ENCODE assay signal across 15 cellular contexts in the genomic region with DNA sequence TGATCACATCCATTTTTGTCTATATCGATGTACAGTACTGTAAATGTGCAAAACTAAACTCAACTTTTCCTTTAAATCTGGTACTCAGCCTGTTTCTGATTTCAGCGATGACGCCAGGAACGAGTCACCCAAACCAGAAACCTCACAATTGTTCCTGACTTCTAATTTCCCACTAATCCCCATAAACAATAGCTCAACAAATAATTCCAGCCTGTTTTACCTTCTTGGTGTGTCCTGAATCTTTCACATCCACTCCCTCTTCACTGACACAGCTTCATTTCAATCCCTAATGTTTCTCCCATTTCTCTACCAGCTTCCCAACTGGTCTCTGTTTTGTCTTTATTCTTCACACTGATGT.
DNase-seq lines count a peak whose midpoint lies in the region; ATAC-seq, FAIRE-seq and TF ChIP-seq lines count a peak whose summit lies in the region.
"Had no signal": no experiment of that assay in that cellular context is flagged by ENCODE, and none has a peak within 500 bp of the region (broad histone marks: within the 10 kb centered on the region; RNA-seq: fewer than 3 reads in every experiment).

No MANE protein-coding gene starts in this region.

- no peaks in the 10 kb centered on the region for H4K20me1 ChIP-seq in K562 (replicated peaks; ENCODE audit: control insufficient read depth, insufficient read depth, low read length)

- ATAC-seq in K562 (no peak), foreskin keratinocyte (peak; percentile 8)
- no peak for ATAC-seq in activated CD8-positive, alpha-beta T cell treated with anti-CD3 and anti-CD28 coated beads, Interleukin-2, amount 10 ng/mL, durations not matched to agents 7 days and 5 days

- no peak overlapping the region for H3K4me3 ChIP-seq in K562
- H3K4me3 ChIP-seq: GM23248 had no signal

- H3K27me3 ChIP-seq in K562 (ENCODE audit: control insufficient read depth in 2 of 2, insufficient read depth in 2 of 2, low read length in 2 of 2) (peaks cover 4 to 12% of the 10 kb centered on the region in 2 experiments; a peak in 4 of 5 replicates), foreskin keratinocyte (no peaks in the 10 kb centered on the region)

- TF ChIP-seq RAD21 in K562 (CRISPR knock-in tag; conservative IDR thresholded peaks at IDR 0.05 in 1 of 2, IDR thresholded peaks at IDR 0.05 in 1 of 2), result no peak

- no peak overlapping the region for H2AFZ ChIP-seq in K562 (ENCODE audit: low read depth, low read length)

- H3K4me1 ChIP-seq in K562 (replicated peaks in 1 of 2; ENCODE audit: control insufficient read depth in 2 of 2, insufficient read depth in 2 of 2, low read length in 2 of 2) (no peaks in the 10 kb centered on the region), foreskin keratinocyte (peaks cover 11% of the 10 kb centered on the region)
- H3K4me1 ChIP-seq: Caco-2 had no signal

- CTCF ChIA-PET in K562 (lab: Yijun Ruan, JAX; ENCODE audit: low intra/inter-chr PET ratio), result no interaction called here
- CTCF ChIA-PET in activated CD8-positive, alpha-beta T cell treated with anti-CD3 and anti-CD28 coated beads, Interleukin-2, amount 10 ng/mL, durations not matched to agents 7 days and 5 days (lab: Charles Lee), result interaction anchor here (1.2 kb wide), 1 partner anchor 709 kb away, joined by 3 read pairs; no protein-coding TSS in a partner anchor

- H3K9ac ChIP-seq in K562 (ENCODE audit: insufficient read depth in 1 of 2, low read depth in 2 of 2, low read length in 2 of 2), result no peak overlapping the region
- H3K9ac ChIP-seq: GM23248 had no signal

- H3K36me3 Mint-ChIP-seq in T-helper 2 cell treated with Interferon-gamma antibody and Interleukin-4, amounts not matched to agents 5 μg/mL and 100 μg/mL, for 36 hours (ENCODE audit: low read depth), result no peaks in the 10 kb centered on the region
- no peaks in the 10 kb centered on the region for H3K36me3 Mint-ChIP-seq in activated CD8-positive, alpha-beta T cell treated with anti-CD3 and anti-CD28 coated beads, Interleukin-2, amount 10 ng/mL, durations not matched to agents 7 days and 5 days (ENCODE audit: low read depth)
- H3K36me3 Mint-ChIP-seq: CD14-positive monocyte had no signal

- in situ Hi-C loops in K562 (cut with MboI), result no loop called here

- peak overlapping the region; percentile 19 for H3K4me3 Mint-ChIP-seq in T-helper 2 cell treated with Interferon-gamma antibody and Interleukin-4, amounts not matched to agents 5 μg/mL and 100 μg/mL, for 36 hours
- no peak overlapping the region for H3K4me3 Mint-ChIP-seq in activated CD8-positive, alpha-beta T cell treated with anti-CD3 and anti-CD28 coated beads, Interleukin-2, amount 10 ng/mL, durations not matched to agents 7 days and 5 days
- H3K4me3 Mint-ChIP-seq: CD14-positive monocyte; CD8-positive, alpha-beta memory T cell had no signal

- H3K4me1 Mint-ChIP-seq in T-helper 2 cell treated with Interferon-gamma antibody and Interleukin-4, amounts not matched to agents 5 μg/mL and 100 μg/mL, for 36 hours (ENCODE audit: low read depth), result peaks cover 14% of the 10 kb centered on the region
- peaks cover 9% of the 10 kb centered on the region for H3K4me1 Mint-ChIP-seq in activated CD8-positive, alpha-beta T cell treated with anti-CD3 and anti-CD28 coated beads, Interleukin-2, amount 10 ng/mL, durations not matched to agents 7 days and 5 days (ENCODE audit: low read depth)

- H3K4me2 ChIP-seq in K562 (ENCODE audit: insufficient read depth, low read length), result no peak overlapping the region

- DNase-seq in T-helper 2 cell treated with Interferon-gamma antibody and Interleukin-4, amounts not matched to agents 5 μg/mL and 100 μg/mL, for 36 hours (ENCODE audit: low spot score), result no peak
- DNase-seq in K562 (ENCODE audit: extremely low read depth in 1 of 4, low spot score in 3 of 4) (no peak), epithelial cell of prostate (ENCODE audit: low read depth, low spot score) (no peak), foreskin keratinocyte (peak; percentile 13 to 51), NCI-H345 (lab: John Stamatoyannopoulos, UW) (no peak)
- no peak for DNase-seq in stimulated activated CD8-positive, alpha-beta memory T cell treated with anti-CD3 and anti-CD28 coated beads, Interleukin-4, amount 100 ng/mL, for 48 hours
- no peak for DNase-seq in activated CD8-positive, alpha-beta T cell treated with anti-CD3 and anti-CD28 coated beads, Interleukin-2, amount 10 ng/mL, durations not matched to agents 7 days and 5 days
- DNase-seq: Caco-2; CD8-positive, alpha-beta memory T cell; DND-41; GDM1 had no signal

- no peaks in the 10 kb centered on the region for H3K9me1 ChIP-seq in K562 (ENCODE audit: control insufficient read depth, insufficient read depth, low read length)

- no peaks in the 10 kb centered on the region for H3K9me3 ChIP-seq in K562 (replicated peaks; ENCODE audit: control insufficient read depth, insufficient read depth, low read depth, low read length)
- H3K9me3 ChIP-seq: Caco-2 had no signal

- H3K36me3 ChIP-seq in K562 (ENCODE audit: control insufficient read depth, insufficient read depth, low read length), result no peaks in the 10 kb centered on the region

- POLR2A ChIA-PET in K562 (lab: Yijun Ruan, JAX), result interaction anchor here (0.6 kb wide), 1 partner anchor 390 kb away, joined by 3 read pairs; no protein-coding TSS in a partner anchor
- POLR2A ChIA-PET in activated CD8-positive, alpha-beta T cell treated with anti-CD3 and anti-CD28 coated beads, Interleukin-2, amount 10 ng/mL, durations not matched to agents 7 days and 5 days (lab: Charles Lee), result no interaction called here

- no peaks in the 10 kb centered on the region for H3K79me2 ChIP-seq in K562 (ENCODE audit: control insufficient read depth, insufficient read depth, low read length)

- TF ChIP-seq CTCF in K562 (IDR thresholded peaks at IDR 0.05 in 2 of 3, conservative IDR thresholded peaks at IDR 0.05 in 1 of 3; ENCODE audit: insufficient read depth in 2 of 3, low read depth in 1 of 3, low read length in 3 of 3) (no peak), foreskin keratinocyte (conservative IDR thresholded peaks at IDR 0.05) (no peak)

- TF ChIP-seq EP300 in K562 (IDR thresholded peaks at IDR 0.05; ENCODE audit: low read length), result no peak

- H3K9me3 Mint-ChIP-seq in T-helper 2 cell treated with Interferon-gamma antibody and Interleukin-4, amounts not matched to agents 5 μg/mL and 100 μg/mL, for 36 hours, result no peaks in the 10 kb centered on the region
- no peaks in the 10 kb centered on the region for H3K9me3 Mint-ChIP-seq in activated CD8-positive, alpha-beta T cell treated with anti-CD3 and anti-CD28 coated beads, Interleukin-2, amount 10 ng/mL, durations not matched to agents 7 days and 5 days (ENCODE audit: insufficient read depth)
- H3K9me3 Mint-ChIP-seq: CD8-positive, alpha-beta memory T cell had no signal

- H3K27me3 Mint-ChIP-seq in T-helper 2 cell treated with Interferon-gamma antibody and Interleukin-4, amounts not matched to agents 5 μg/mL and 100 μg/mL, for 36 hours (ENCODE audit: low read depth), result no peaks in the 10 kb centered on the region
- no peaks in the 10 kb centered on the region for H3K27me3 Mint-ChIP-seq in activated CD8-positive, alpha-beta T cell treated with anti-CD3 and anti-CD28 coated beads, Interleukin-2, amount 10 ng/mL, durations not matched to agents 7 days and 5 days (ENCODE audit: low read depth)

- intact Hi-C loops in K562 (cut with micrococcal nuclease), result no loop called here

- no peak for FAIRE-seq in K562 (lab: Jason Lieb, UNC)
- FAIRE-seq: A204.1, H54 had no signal

- no peak for TF ChIP-seq POLR2A in K562 (conservative IDR thresholded peaks at IDR 0.05)

- 0% methylated on average over 4 of the region's 4 CpGs for WGBS in K562 (ENCODE audit: insufficient coverage, low coverage, missing lambda C conversion rate)

- H3K27ac ChIP-seq in K562 (ENCODE audit: extremely low read depth, low read depth, low read length) (no peak overlapping the region), epithelial cell of prostate (peak overlapping the region; percentile 59), foreskin keratinocyte (peak overlapping the region; percentile 53)
- H3K27ac ChIP-seq: GM23248 had no signal

- H3K27ac Mint-ChIP-seq in T-helper 2 cell treated with Interferon-gamma antibody and Interleukin-4, amounts not matched to agents 5 μg/mL and 100 μg/mL, for 36 hours, result peak overlapping the region; percentile 13
- H3K27ac Mint-ChIP-seq in activated CD8-positive, alpha-beta T cell treated with anti-CD3 and anti-CD28 coated beads, Interleukin-2, amount 10 ng/mL, durations not matched to agents 7 days and 5 days, result no peak overlapping the region
- H3K27ac Mint-ChIP-seq: CD14-positive monocyte had no signal

- no TSS peak for BruUV-seq in K562 (replicated peaks; lab: Mats Ljungman, UMichigan)

TF ChIP-seq in K562, 482 proteins besides CTCF, POLR2A, EP300 and RAD21:
- TF ChIP-seq GABPA (tag; conservative IDR thresholded peaks at IDR 0.05; ENCODE audit: low read depth) (0 out of 2 replicates have a peak, but pooled peaks have one; percentile 12), PRMT5 (CRISPR knock-in tag; IDR thresholded peaks at IDR 0.05) (no peak)

Comparison
In these comparisons a context has a peak if more than half of its experiments do, and no peak if none do; other contexts are left out.
1. DNase-seq: peak in foreskin keratinocyte (2 of 2); none in T-helper 2 cell treated with Interferon-gamma antibody and Interleukin-4, amounts not matched to agents 5 μg/mL and 100 μg/mL, for 36 hours (single experiment), K562 (0 of 4), epithelial cell of prostate (single experiment), NCI-H345 (single experiment), stimulated activated CD8-positive, alpha-beta memory T cell treated with anti-CD3 and anti-CD28 coated beads, Interleukin-4, amount 100 ng/mL, for 48 hours (single experiment) and activated CD8-positive, alpha-beta T cell treated with anti-CD3 and anti-CD28 coated beads, Interleukin-2, amount 10 ng/mL, durations not matched to agents 7 days and 5 days (single experiment).